ENCODE assay signal across 12 cellular contexts in genomic region chr10:97500297-97500575, GRCh38. TPM values are rescaled to one million over a fixed set of nuclear protein-coding genes. Genes with fewer than 3 reads are reported as not detected.
A peak's percentile ranks its signal among the peaks of the same experiment; 100 is the strongest.
DNase-seq lines count a peak whose midpoint lies in the region; ATAC-seq, FAIRE-seq and TF ChIP-seq lines count a peak whose summit lies in the region.
"Had no signal": no experiment of that assay in that cellular context is flagged by ENCODE, and none has a peak within 500 bp of the region (broad histone marks: within the 10 kb centered on the region; RNA-seq: fewer than 3 reads in every experiment).

No MANE protein-coding gene starts in this region.

- CTCF ChIA-PET in SK-N-SH (lab: Yijun Ruan, JAX): interaction anchor here (1.0 to 2.0 kb wide), 2 partner anchors 34 to 53 kb away, joined by 5 to 13 read pairs; no protein-coding TSS in a partner anchor

- POLR2A ChIA-PET in SK-N-SH (lab: Yijun Ruan, JAX): no interaction called here

- H3K27ac ChIP-seq in SK-N-SH (ENCODE audit: low read depth in 2 of 2, low read length in 1 of 2): peak overlapping the region in 1 of 2 experiments; percentile 89; a peak in 1 of 4 replicates
- H3K27ac ChIP-seq in ascending aorta: peak overlapping the region; percentile 94 to 98
- no peak overlapping the region for H3K27ac ChIP-seq in kidney (ENCODE audit: low read depth in 2 of 2, low read length in 2 of 2)
- peak overlapping the region in 7 of 8 donors; percentile 90 to 98 (median 94) for H3K27ac ChIP-seq in spleen
- H3K27ac ChIP-seq: 22Rv1 had no signal

- TF ChIP-seq EP300 in SK-N-SH (IDR thresholded peaks at IDR 0.05; ENCODE audit: borderline replicate concordance in 1 of 2, low read depth in 1 of 2, low read length in 1 of 2): no peak

- FAIRE-seq in kidney (lab: Jason Lieb, UNC): no peak
- FAIRE-seq: islet of Langerhans had no signal

- H3K4me2 ChIP-seq in SK-N-SH: peak overlapping the region; percentile 89

- no peak for TF ChIP-seq RAD21 in SK-N-SH (IDR thresholded peaks at IDR 0.05; ENCODE audit: low read length)

- H3K9me3 ChIP-seq in SK-N-SH (no peaks in the 10 kb centered on the region), ascending aorta (no peaks in the 10 kb centered on the region), kidney (ENCODE audit: control insufficient read depth in 1 of 2, low read length in 2 of 2) (no peaks in the 10 kb centered on the region), spleen (no peaks in the 10 kb centered on the region)

- no peak for ATAC-seq in SK-N-SH treated with all-trans-retinoic acid at 6 μM for 48 hours

- peaks cover 8 to 12% of the 10 kb centered on the region in 2 experiments; a peak in 3 of 4 replicates for H3K4me1 ChIP-seq in SK-N-SH (ENCODE audit: control insufficient read depth in 1 of 2, insufficient read depth in 2 of 2, low read depth in 1 of 2, low read length in 1 of 2)
- peaks cover 0 to 9% of the 10 kb centered on the region in 2 donors for H3K4me1 ChIP-seq in ascending aorta
- H3K4me1 ChIP-seq in kidney (ENCODE audit: control insufficient read depth in 1 of 2, insufficient read depth in 1 of 2, low read depth in 1 of 2, low read length in 2 of 2): peaks cover 2 to 9% of the 10 kb centered on the region in 2 donors
- H3K4me1 ChIP-seq in spleen: peaks cover 13 to 65% (median 39%) of the 10 kb centered on the region in 6 donors

- H3F3A ChIP-seq in SK-N-SH (replicated peaks; ENCODE audit: insufficient read depth): peaks cover 10% of the 10 kb centered on the region

- no peak for DNase-seq in SK-N-SH
- no peak for DNase-seq in ascending aorta (ENCODE audit: low spot score in 2 of 2)
- no peak for DNase-seq in kidney
- DNase-seq in spleen: no peak
- no peak for DNase-seq in NK-92 (lab: John Stamatoyannopoulos, UW; ENCODE audit: unreplicated experiment)
- DNase-seq in kidney glomerular epithelial cell (lab: John Stamatoyannopoulos, UW): no peak
- DNase-seq in NCI-H1930 (lab: John Stamatoyannopoulos, UW): no peak
- DNase-seq: activated naive CD4-positive, alpha-beta T cell; NCI-H1105 had no signal

- no peaks in the 10 kb centered on the region for H3K9me2 ChIP-seq in SK-N-SH

- intact Hi-C loops in ascending aorta (cut with DNase I) (no loop called here), kidney (cut with DNase I) (no loop called here), spleen (cut with DNase I; ENCODE audit: low total_unique reads) (no loop called here)

- H3K9ac ChIP-seq in SK-N-SH (peak overlapping the region; percentile 84), kidney (ENCODE audit: low read length in 2 of 2) (peak overlapping the region in 1 of 2 donors; percentile 81)

- H3K4me3 ChIP-seq in SK-N-SH (ENCODE audit: low read depth in 2 of 2, low read length in 1 of 2) (peak overlapping the region; percentile 87 to 93; a peak in 3 of 4 replicates), ascending aorta (peak overlapping the region; percentile 75 to 87), kidney (ENCODE audit: low read length in 2 of 2) (peak overlapping the region; percentile 72 to 75), spleen (peak overlapping the region in 5 of 8 donors; percentile 85 to 99 (median 97))

- peaks cover 66% of the 10 kb centered on the region for H4K20me1 ChIP-seq in SK-N-SH (ENCODE audit: insufficient read depth)

- 98% methylated on average over 2 of the region's 2 CpGs for WGBS in SK-N-SH (ENCODE audit: low lambda C conversion rate)
- 26 to 52% (median 42%) methylated on average over 2 of the region's 2 CpGs for WGBS in spleen, 5 donors

- no peak for TF ChIP-seq CTCF in SK-N-SH (IDR thresholded peaks at IDR 0.05)
- no peak for TF ChIP-seq CTCF in ascending aorta (IDR thresholded peaks at IDR 0.05)
- no peak for TF ChIP-seq CTCF in kidney (IDR thresholded peaks at IDR 0.05; ENCODE audit: borderline replicate concordance, extremely low read depth, insufficient read depth)
- TF ChIP-seq CTCF in spleen (IDR thresholded peaks at IDR 0.05 in 8 of 11, conservative IDR thresholded peaks at IDR 0.05 in 3 of 11): no peak

- TF ChIP-seq POLR2A in spleen (IDR thresholded peaks at IDR 0.05): no peak

- H3K27me3 ChIP-seq in SK-N-SH (ENCODE audit: insufficient read depth) (no peaks in the 10 kb centered on the region), ascending aorta (no peaks in the 10 kb centered on the region), spleen (replicated peaks in 1 of 7) (peaks cover 0 to 23% (median 0%) of the 10 kb centered on the region in 7 donors)

- peaks cover 0 to 7% of the 10 kb centered on the region in 2 experiments for H3K36me3 ChIP-seq in SK-N-SH (replicated peaks in 1 of 2; ENCODE audit: control insufficient read depth in 1 of 2, insufficient read depth in 2 of 2, low read length in 1 of 2)
- H3K36me3 ChIP-seq in ascending aorta: no peaks in the 10 kb centered on the region
- H3K36me3 ChIP-seq in kidney (ENCODE audit: control insufficient read depth in 1 of 2, insufficient read depth in 2 of 2, low read length in 2 of 2): no peaks in the 10 kb centered on the region
- no peaks in the 10 kb centered on the region for H3K36me3 ChIP-seq in spleen

- no peak overlapping the region for H2AFZ ChIP-seq in SK-N-SH (ENCODE audit: low read depth)

- peaks cover 92% of the 10 kb centered on the region for H3K79me2 ChIP-seq in SK-N-SH (ENCODE audit: insufficient read depth)

TF ChIP-seq in SK-N-SH, 30 proteins besides CTCF, POLR2A, EP300 and RAD21:
- TF ChIP-seq, protein P1, sequence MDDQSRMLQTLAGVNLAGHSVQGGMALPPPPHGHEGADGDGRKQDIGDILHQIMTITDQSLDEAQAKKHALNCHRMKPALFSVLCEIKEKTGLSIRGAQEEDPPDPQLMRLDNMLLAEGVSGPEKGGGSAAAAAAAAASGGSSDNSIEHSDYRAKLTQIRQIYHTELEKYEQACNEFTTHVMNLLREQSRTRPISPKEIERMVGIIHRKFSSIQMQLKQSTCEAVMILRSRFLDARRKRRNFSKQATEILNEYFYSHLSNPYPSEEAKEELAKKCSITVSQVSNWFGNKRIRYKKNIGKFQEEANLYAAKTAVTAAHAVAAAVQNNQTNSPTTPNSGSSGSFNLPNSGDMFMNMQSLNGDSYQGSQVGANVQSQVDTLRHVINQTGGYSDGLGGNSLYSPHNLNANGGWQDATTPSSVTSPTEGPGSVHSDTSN (IDR thresholded peaks at IDR 0.05): no peak

TF ChIP-seq in SK-N-SH treated with all-trans-retinoic acid at 6 μM for 48 hours, 23 proteins besides CTCF, POLR2A, EP300 and RAD21:
- TF ChIP-seq ZC3H10 (CRISPR knock-in tag; IDR thresholded peaks at IDR 0.05) (no peak), RARB (CRISPR knock-in tag; IDR thresholded peaks at IDR 0.05) (no peak)

RNA-seq across cellular contexts. Expression of gene UBTD1, which starts 1.5 kb away (rescaled TPM):
- polyA plus RNA-seq in SK-N-SH (2012; rRNA removed) (37.9 and 38.8 TPM in 2 replicates), kidney (ENCODE audit: insufficient read depth, low read depth, low replicate concordance) (26.1 TPM), spleen (10 to 100 TPM in 1 of 3 donors, 1 to 10 TPM in 2; 4.5 to 11.5 (median 6.8) TPM)
- 18.2 and 31.1 TPM in 2 replicates for polyA plus RNA-seq in SK-N-SH (2012; cell fraction: cytosol; rRNA removed)
- polyA plus RNA-seq in SK-N-SH (2012; cell fraction: nucleus; rRNA removed): 22.1 and 34.2 TPM in 2 replicates
- total RNA-seq in ascending aorta (33.0 TPM), kidney (17.4 TPM), spleen (10 to 100 TPM in 6 of 7 donors, 1 to 10 TPM in 1; 8.0 to 17.6 (median 12.1) TPM)

RNA-seq across cellular contexts. Expression of gene MMS19, which starts 2.0 kb away (rescaled TPM):
- polyA plus RNA-seq in SK-N-SH (2012; rRNA removed): 56.9 and 83.9 TPM in 2 replicates
- polyA plus RNA-seq in SK-N-SH (2012; cell fraction: cytosol; rRNA removed): 29.5 and 42.8 TPM in 2 replicates
- polyA plus RNA-seq in SK-N-SH (2012; cell fraction: nucleus; rRNA removed): 176 and 209 TPM in 2 replicates
- total RNA-seq in ascending aorta: 34.0 TPM
- 56.1 TPM for total RNA-seq in kidney
- 49.7 TPM for polyA plus RNA-seq in kidney (ENCODE audit: insufficient read depth, low read depth, low replicate concordance)
- total RNA-seq in spleen: 10 to 100 TPM; 54.5 to 91.5 (median 59.7) TPM
- polyA plus RNA-seq in spleen: 100 to 1,000 TPM in 1 of 3 donors, 10 to 100 TPM in 2; 53.5 to 101 (median 78.7) TPM

RNA-seq across cellular contexts. Expression of gene ZDHHC16, which starts 54.3 kb away (rescaled TPM):
- polyA plus RNA-seq in SK-N-SH (2012; rRNA removed): 71.5 and 84.2 TPM in 2 replicates
- polyA plus RNA-seq in SK-N-SH (2012; cell fraction: cytosol; rRNA removed): 48.0 and 62.5 TPM in 2 replicates
- polyA plus RNA-seq in SK-N-SH (2012; cell fraction: nucleus; rRNA removed): 76.4 and 107 TPM in 2 replicates
- 30.4 TPM for total RNA-seq in ascending aorta
- 35.9 TPM for total RNA-seq in kidney
- polyA plus RNA-seq in kidney (ENCODE audit: insufficient read depth, low read depth, low replicate concordance): 48.9 TPM
- total RNA-seq in spleen: 10 to 100 TPM; 23.6 to 26.1 (median 25.1) TPM
- 10 to 100 TPM; 14.0 to 20.1 (median 15.7) TPM for polyA plus RNA-seq in spleen

RNA-seq across cellular contexts. Expression of gene EXOSC1, which starts 54.4 kb away (rescaled TPM):
- polyA plus RNA-seq in SK-N-SH (2012; rRNA removed): 49.0 and 50.0 TPM in 2 replicates
- 46.6 and 47.9 TPM in 2 replicates for polyA plus RNA-seq in SK-N-SH (2012; cell fraction: cytosol; rRNA removed)
- polyA plus RNA-seq in SK-N-SH (2012; cell fraction: nucleus; rRNA removed): 25.6 and 31.3 TPM in 2 replicates
- total RNA-seq in ascending aorta: 11.3 TPM
- total RNA-seq in kidney: 28.8 TPM
- polyA plus RNA-seq in kidney (ENCODE audit: insufficient read depth, low read depth, low replicate concordance): 40.9 TPM
- total RNA-seq in spleen: 10 to 100 TPM; 28.7 to 38.2 (median 33.8) TPM
- polyA plus RNA-seq in spleen: 10 to 100 TPM; 42.1 to 50.5 (median 49.4) TPM

Comparison
In these comparisons a context has a peak if more than half of its experiments do, and no peak if none do; other contexts are left out.
1. H3K27ac ChIP-seq: peak in ascending aorta (2 of 2) and spleen (7 of 8); none in kidney (0 of 2).
2. Peak in every context shown above with its lines, with median percentiles within 50 percentile points of each other: H3K4me3 ChIP-seq.